ENCODE assay signal across 10 cellular contexts in genomic region chr12:81598205-81598604, GRCh38.
DNase-seq lines count a peak whose midpoint lies in the region; ATAC-seq and TF ChIP-seq lines count a peak whose summit lies in the region.
"Had no signal": no experiment of that assay in that cellular context is flagged by ENCODE, and none has a peak within 500 bp of the region (broad histone marks: within the 10 kb centered on the region; RNA-seq: fewer than 3 reads in every experiment).

No MANE protein-coding gene starts in this region.

- H4K20me1 ChIP-seq in neural progenitor cell (ENCODE audit: low read depth) = no peaks in the 10 kb centered on the region

- no peaks in the 10 kb centered on the region for H3K9me3 ChIP-seq in neural progenitor cell (ENCODE audit: low read depth)

- H3K4me3 ChIP-seq in neural progenitor cell = no peak overlapping the region

- H3F3A ChIP-seq in neural progenitor cell (ENCODE audit: low read depth) = no peaks in the 10 kb centered on the region

- no peaks in the 10 kb centered on the region for H3K36me3 Mint-ChIP-seq in neural progenitor cell
- H3K36me3 Mint-ChIP-seq: WTC11 had no signal

- no peak overlapping the region for H3K4me3 Mint-ChIP-seq in neural progenitor cell
- H3K4me3 Mint-ChIP-seq: WTC11 had no signal

- DNase-seq in NCI-H446 (lab: John Stamatoyannopoulos, UW) = peak; percentile 39 to 76
- no peak for DNase-seq in left colon
- no peak for DNase-seq in SKM-1 treated with dmso at 0.1 percent for 144 hours (lab: John Stamatoyannopoulos, UW; ENCODE audit: unreplicated experiment)
- no peak for DNase-seq in neural progenitor cell (ENCODE audit: low spot score)
- no peak for DNase-seq in RKO (ENCODE audit: low spot score)
- DNase-seq: NCI-H187 had no signal

- ATAC-seq in GM18858 (IDR thresholded peaks at IDR 0.05; ENCODE audit: unreplicated experiment) (peak; percentile 77), HG02938 (IDR thresholded peaks at IDR 0.05; ENCODE audit: unreplicated experiment) (peak; percentile 91), left colon (peak; percentile 34), HG03095 (IDR thresholded peaks at IDR 0.05; ENCODE audit: unreplicated experiment) (no peak)
- ATAC-seq: WTC11 had no signal

- H2AFZ ChIP-seq in neural progenitor cell (replicated peaks) = no peak overlapping the region

- no peak overlapping the region for H3K4me2 ChIP-seq in neural progenitor cell

- H3K4me1 Mint-ChIP-seq in neural progenitor cell = no peaks in the 10 kb centered on the region
- H3K4me1 Mint-ChIP-seq: WTC11 had no signal

- no peak overlapping the region for H3K9ac ChIP-seq in neural progenitor cell

- no peak overlapping the region for H3K27ac ChIP-seq in neural progenitor cell

- H3K79me2 ChIP-seq in neural progenitor cell (ENCODE audit: low read depth) = no peaks in the 10 kb centered on the region

- no peaks in the 10 kb centered on the region for H3K4me1 ChIP-seq in neural progenitor cell

- no peaks in the 10 kb centered on the region for H3K27me3 Mint-ChIP-seq in neural progenitor cell (ENCODE audit: insufficient read depth, low read depth)

- intact Hi-C loops in left colon (cut with DNase I, micrococcal nuclease) = no loop called here

- no peaks in the 10 kb centered on the region for H3K36me3 ChIP-seq in neural progenitor cell

- H3K9me3 Mint-ChIP-seq in neural progenitor cell = no peaks in the 10 kb centered on the region
- H3K9me3 Mint-ChIP-seq: WTC11 had no signal

- no peaks in the 10 kb centered on the region for H3K27me3 ChIP-seq in neural progenitor cell

- H3K27ac Mint-ChIP-seq in neural progenitor cell = no peak overlapping the region
- H3K27ac Mint-ChIP-seq: WTC11 had no signal

- TF ChIP-seq CTCF in neural progenitor cell (IDR thresholded peaks at IDR 0.05) = no peak

Comparison
In these comparisons a context has a peak if more than half of its experiments do, and no peak if none do; other contexts are left out.
1. DNase-seq: peak in NCI-H446 (2 of 2); none in left colon (0 of 2), SKM-1 treated with dmso at 0.1 percent for 144 hours (single experiment), neural progenitor cell (single experiment) and RKO (single experiment).